ENCODE assay signal across 21 cellular contexts in genomic region chr2:200223385-200223784, GRCh38.
A peak's percentile ranks its signal among the peaks of the same experiment; 100 is the strongest.
DNase-seq lines count a peak whose midpoint lies in the region; ATAC-seq and TF ChIP-seq lines count a peak whose summit lies in the region.
"Had no signal": no experiment of that assay in that cellular context is flagged by ENCODE, and none has a peak within 500 bp of the region (broad histone marks: within the 10 kb centered on the region; RNA-seq: fewer than 3 reads in every experiment).

No MANE protein-coding gene starts in this region.

- no peak overlapping the region for H3K27ac ChIP-seq in BLaER1
- H3K27ac ChIP-seq in caudate nucleus (ENCODE audit: low read depth, low read length): no peak overlapping the region
- H3K27ac ChIP-seq: ascending aorta had no signal

- H3K27me3 ChIP-seq in BLaER1: no peaks in the 10 kb centered on the region
- H3K27me3 ChIP-seq: ascending aorta had no signal

- peak; percentile 52 for ATAC-seq in sciatic nerve
- ATAC-seq: Right ventricle myocardium inferior had no signal

- peak overlapping the region; percentile 1; the same call in 1 of the 2 replicates for H3K4me2 ChIP-seq in BLaER1

- no peaks in the 10 kb centered on the region for H4K20me1 ChIP-seq in BLaER1

- in situ Hi-C loops in KBM-7 (cut with MboI; ENCODE audit: low pct_unique_long_range_greater_than_20kb, low sequenced_read_pairs): no loop called here

- DNase-seq in KBM-7 (peak; percentile 34), fibroblast of pulmonary artery (ENCODE audit: low read depth) (peak; percentile 27), sciatic nerve (ENCODE audit: low spot score) (no peak), DMS153 treated with DMSO at 0.1 percent for 48 hours (lab: John Stamatoyannopoulos, UW; ENCODE audit: unreplicated experiment) (no peak), D341Med (ENCODE audit: low spot score) (no peak), caudate nucleus (lab: John Stamatoyannopoulos, UW) (no peak)
- no peak for DNase-seq in activated CD4-positive, alpha-beta T cell treated with anti-CD3 and anti-CD28 coated beads, Interleukin-2, amount 50 U/mL, for 4 hours
- DNase-seq: activated CD4-positive, alpha-beta T cell treated with anti-CD3 and anti-CD28 coated beads, Interleukin-2, amount 50 U/mL, for 48 hours; activated naive CD4-positive, alpha-beta T cell treated with anti-CD3 and anti-CD28 coated beads, Interleukin-2, amount 10 ng/mL, durations not matched to agents 7 days and 5 days; activated T-cell treated with anti-CD3 and anti-CD28 coated beads, Interleukin-2, amount 50 U/mL, for 48 hours; AML-193; foreskin melanocyte; mesendoderm; NCI-H1436 treated with DMSO at 0.1 percent for 48 hours; NCI-H2171 treated with DMSO at 0.1 percent for 48 hours; NCI-H69; nephron progenitor cell; stimulated activated CD4-positive, alpha-beta T cell treated with anti-CD3 and anti-CD28 coated beads, Interleukin-12 subunit alpha, Interleukin-12 subunit beta, amount 100 ng/mL, for 4 hours had no signal

- intact Hi-C loops in sciatic nerve (cut with DNase I): no loop called here

- no peak overlapping the region for H3K9ac ChIP-seq in BLaER1

- H3K4me1 ChIP-seq in BLaER1: peaks cover 9% of the 10 kb centered on the region; the same call in 1 of the 2 replicates
- H3K4me1 ChIP-seq: ascending aorta had no signal

- H3K9me3 ChIP-seq in BLaER1: no peaks in the 10 kb centered on the region
- H3K9me3 ChIP-seq: ascending aorta had no signal

- H3K4me3 ChIP-seq in BLaER1 (no peak overlapping the region), fibroblast of pulmonary artery (replicated peaks; ENCODE audit: low read depth, low read length) (no peak overlapping the region)
- H3K4me3 ChIP-seq: ascending aorta had no signal

- no peaks in the 10 kb centered on the region for H3K36me3 ChIP-seq in BLaER1
- H3K36me3 ChIP-seq: ascending aorta had no signal

- TF ChIP-seq CTCF in fibroblast of pulmonary artery (IDR thresholded peaks at IDR 0.05; ENCODE audit: low read length, missing control alignments): no peak

Comparison
In these comparisons a context has a peak if more than half of its experiments do, and no peak if none do; other contexts are left out.
1. DNase-seq: peak in KBM-7 (single experiment) and fibroblast of pulmonary artery (single experiment); none in sciatic nerve (single experiment), DMS153 treated with DMSO at 0.1 percent for 48 hours (single experiment), D341Med (single experiment), caudate nucleus (0 of 61) and activated CD4-positive, alpha-beta T cell treated with anti-CD3 and anti-CD28 coated beads, Interleukin-2, amount 50 U/mL, for 4 hours (0 of 2).